9 cellular contexts compared by ENCODE assay signal in genomic region chr19:17496337-17496997, GRCh38. TPM values are rescaled to one million over a fixed set of nuclear protein-coding genes. Genes with fewer than 3 reads are reported as not detected.
DNase-seq lines count a peak whose midpoint lies in the region; ATAC-seq, FAIRE-seq and TF ChIP-seq lines count a peak whose summit lies in the region.
"Had no signal": no experiment of that assay in that cellular context is flagged by ENCODE, and none has a peak within 500 bp of the region (broad histone marks: within the 10 kb centered on the region; RNA-seq: fewer than 3 reads in every experiment).

No MANE protein-coding gene starts in this region.

- peak; percentile 84 for TF ChIP-seq CTCF in LNCaP clone FGC (IDR thresholded peaks at IDR 0.05; ENCODE audit: control insufficient read depth, extremely low read depth, insufficient read depth)
- peak; percentile 97 for TF ChIP-seq CTCF in cardiac muscle cell (IDR thresholded peaks at IDR 0.05; ENCODE audit: low read depth, low read length)
- TF ChIP-seq CTCF in sigmoid colon (IDR thresholded peaks at IDR 0.05), result peak; percentile 59 to 83 (median 74)

- H3K4me1 ChIP-seq in cardiac muscle cell (ENCODE audit: low read depth) (peaks cover 20% of the 10 kb centered on the region), sigmoid colon (peaks cover 0 to 11% (median 2%) of the 10 kb centered on the region in 4 donors)

- TF ChIP-seq POLR2A in sigmoid colon (IDR thresholded peaks at IDR 0.05), result no peak

- H3K4me3 ChIP-seq in LNCaP clone FGC (ENCODE audit: low read depth, low read length), result no peak overlapping the region
- no peak overlapping the region for H3K4me3 ChIP-seq in cardiac muscle cell
- H3K4me3 ChIP-seq in sigmoid colon, result no peak overlapping the region

- TF ChIP-seq EP300 in sigmoid colon (IDR thresholded peaks at IDR 0.05), result no peak

- no peaks in the 10 kb centered on the region for H3K9me3 ChIP-seq in cardiac muscle cell (ENCODE audit: low read depth)
- H3K9me3 ChIP-seq in sigmoid colon, result no peaks in the 10 kb centered on the region

- WGBS in sigmoid colon, 2 donors, result 20 to 28% methylated on average over 14 of the region's 14 CpGs

- intact Hi-C loops in sigmoid colon (cut with DNase I), result no loop called here

- ATAC-seq in GM19463 (IDR thresholded peaks at IDR 0.05; ENCODE audit: unreplicated experiment), result no peak

- no peaks in the 10 kb centered on the region for H3K27me3 ChIP-seq in cardiac muscle cell
- no peaks in the 10 kb centered on the region for H3K27me3 ChIP-seq in sigmoid colon

- H3K27ac ChIP-seq in cardiac muscle cell, result no peak overlapping the region
- H3K27ac ChIP-seq in sigmoid colon, result no peak overlapping the region

- DNase-seq in AG20443 (ENCODE audit: low spot score), result peak; percentile 75
- peak; percentile 95 for DNase-seq in GM19239 (ENCODE audit: insufficient read length, low spot score)
- no peak for DNase-seq in LNCaP clone FGC (ENCODE audit: low read depth)
- DNase-seq in SK-N-DZ (ENCODE audit: low spot score), result peak; percentile 77
- DNase-seq in activated naive CD4-positive, alpha-beta T cell (lab: John Stamatoyannopoulos, UW), result peak; percentile 53 to 68 (median 67)
- DNase-seq in cardiac muscle cell (ENCODE audit: low read depth in 1 of 2, low spot score in 1 of 2), result peak; percentile 75 to 79
- peak; percentile 81 for DNase-seq in sigmoid colon

- H3K36me3 ChIP-seq in cardiac muscle cell (no peaks in the 10 kb centered on the region), sigmoid colon (peaks cover 6 to 31% (median 7%) of the 10 kb centered on the region in 4 donors)

- peak; percentile 53 for FAIRE-seq in GM19239 (lab: Jason Lieb, UNC)

RNA-seq across cellular contexts. Expression of gene PGLS, which starts 15.0 kb away (rescaled TPM):
- polyA plus RNA-seq in SK-N-DZ (2014; cell fraction: cytosol; rRNA removed), result 50.8 and 54.2 TPM in 2 replicates
- polyA plus RNA-seq in SK-N-DZ (2014; cell fraction: nucleus; rRNA removed), result 40.2 and 48.6 TPM in 2 replicates
- 150 and 177 TPM in 2 replicates for total RNA-seq in cardiac muscle cell
- 116 and 118 TPM in 2 replicates for polyA plus RNA-seq in cardiac muscle cell
- total RNA-seq in sigmoid colon, result 10 to 100 TPM; 27.8 to 54.6 (median 47.2) TPM
- 100 to 1,000 TPM; 103 to 122 (median 115) TPM for polyA plus RNA-seq in sigmoid colon

RNA-seq across cellular contexts. Expression of gene SLC27A1, which starts 26.1 kb away (rescaled TPM):
- polyA plus RNA-seq in SK-N-DZ (2014; cell fraction: cytosol; rRNA removed), result 3.6 and 5.5 TPM in 2 replicates
- polyA plus RNA-seq in SK-N-DZ (2014; cell fraction: nucleus; rRNA removed), result 10.8 and 19.5 TPM in 2 replicates
- total RNA-seq in cardiac muscle cell (28.5 and 40.4 TPM in 2 replicates), sigmoid colon (10 to 100 TPM; 13.2 to 23.8 (median 15.9) TPM)
- polyA plus RNA-seq in cardiac muscle cell (30.1 and 31.8 TPM in 2 replicates), sigmoid colon (1 to 10 TPM in 2 of 3 donors, under 1 TPM in 1; 0.69 to 8.8 (median 3.6) TPM)

RNA-seq across cellular contexts. Expression of gene NXNL1, which starts 35.7 kb away (rescaled TPM):
- polyA plus RNA-seq in SK-N-DZ (2014; cell fraction: cytosol; rRNA removed), result not detected in 2 replicates
- not detected in 2 replicates for polyA plus RNA-seq in SK-N-DZ (2014; cell fraction: nucleus; rRNA removed)
- total RNA-seq in cardiac muscle cell (not detected in 2 replicates), sigmoid colon (not detected)
- polyA plus RNA-seq in cardiac muscle cell (0.16 TPM in 1 of 2 replicates, not detected in the other), sigmoid colon (not detected)
- total RNA-seq: temporal lobe had no signal

RNA-seq across cellular contexts. Expression of gene TMEM221, which starts 48.0 kb away (rescaled TPM):
- polyA plus RNA-seq in SK-N-DZ (2014; cell fraction: cytosol; rRNA removed), result 0.07 and 0.25 TPM in 2 replicates
- polyA plus RNA-seq in SK-N-DZ (2014; cell fraction: nucleus; rRNA removed), result not detected in 2 replicates
- total RNA-seq in cardiac muscle cell (3.2 and 3.3 TPM in 2 replicates), sigmoid colon (1 to 10 TPM in 2 of 4 donors, under 1 TPM in 1, not detected in 1; 0.36 to 1.8 (median 1.7) TPM)
- polyA plus RNA-seq in cardiac muscle cell (5.7 and 6.0 TPM in 2 replicates), sigmoid colon (under 1 TPM in 1 of 3 donors, not detected in 2; 0.23 TPM)

RNA-seq across cellular contexts. Expression of gene COLGALT1, which starts 59.0 kb away (rescaled TPM):
- 34.4 and 39.1 TPM in 2 replicates for polyA plus RNA-seq in SK-N-DZ (2014; cell fraction: cytosol; rRNA removed)
- 36.3 and 44.9 TPM in 2 replicates for polyA plus RNA-seq in SK-N-DZ (2014; cell fraction: nucleus; rRNA removed)
- total RNA-seq in cardiac muscle cell, result 62.9 and 93.5 TPM in 2 replicates
- 41.1 and 60.9 TPM in 2 replicates for polyA plus RNA-seq in cardiac muscle cell
- 10 to 100 TPM; 49.6 to 62.3 (median 53.5) TPM for total RNA-seq in sigmoid colon
- 10 to 100 TPM in 2 of 3 donors, 1 to 10 TPM in 1; 7.8 to 59.8 (median 15.5) TPM for polyA plus RNA-seq in sigmoid colon
